Comparison of ENCODE assay signal across 17 cellular contexts in genomic region chr10:13745271-13745670, GRCh38.
DNase-seq lines count a peak whose midpoint lies in the region; ATAC-seq and TF ChIP-seq lines count a peak whose summit lies in the region.
"Had no signal": no experiment of that assay in that cellular context is flagged by ENCODE, and none has a peak within 500 bp of the region (broad histone marks: within the 10 kb centered on the region; RNA-seq: fewer than 3 reads in every experiment).

No MANE protein-coding gene starts in this region.

- in situ Hi-C loops in ACHN (cut with HindIII; ENCODE audit: low pct_ligation_motif_present, low pct_unique_long_range_greater_than_20kb, low sequenced_read_pairs), result no loop called here

- no peak overlapping the region for H2AK5ac ChIP-seq in neuronal stem cell (ENCODE audit: low read depth, low read length)

- TF ChIP-seq POLR2A in esophagus muscularis mucosa (IDR thresholded peaks at IDR 0.05; ENCODE audit: low read depth), result no peak

- H3K18ac ChIP-seq in neuronal stem cell (ENCODE audit: low read length), result peak overlapping the region; percentile 70

- no peak for TF ChIP-seq CTCF in left ventricle myocardium inferior (IDR thresholded peaks at IDR 0.05; ENCODE audit: borderline replicate concordance)
- TF ChIP-seq CTCF in chondrocyte (IDR thresholded peaks at IDR 0.05), result no peak
- TF ChIP-seq CTCF in esophagus muscularis mucosa (IDR thresholded peaks at IDR 0.05), result no peak

- H3K4me3 ChIP-seq in left ventricle myocardium inferior (no peak overlapping the region), neuronal stem cell (ENCODE audit: low read length in 2 of 2) (no peak overlapping the region), esophagus muscularis mucosa (no peak overlapping the region)
- H3K4me3 ChIP-seq: BLaER1, GM23338, K562 had no signal

- H3K27me3 Mint-ChIP-seq in chondrocyte (ENCODE audit: low read depth), result no peaks in the 10 kb centered on the region
- peaks cover 31% of the 10 kb centered on the region for H3K27me3 Mint-ChIP-seq in activated CD4-positive, alpha-beta T cell treated with anti-CD3 and anti-CD28 coated beads, Interleukin-2, amount 10 ng/mL, durations not matched to agents 24 days and 14 days

- WGBS in neuronal stem cell (ENCODE audit: extremely low coverage in 2 of 2, insufficient read length in 2 of 2, insufficient replicate concordance in 1 of 2), 2 donors, result no CpG with 5 or more reads among the region's 7 CpGs
- WGBS in esophagus muscularis mucosa, result 89% methylated on average over 7 of the region's 7 CpGs

- TF ChIP-seq EP300 in esophagus muscularis mucosa (IDR thresholded peaks at IDR 0.05), result no peak

- no peak for ATAC-seq in HG03342 (IDR thresholded peaks at IDR 0.05; ENCODE audit: unreplicated experiment)
- ATAC-seq: GM23338, K562 had no signal

- peaks cover 12% of the 10 kb centered on the region for H3K36me3 ChIP-seq in left ventricle myocardium inferior
- H3K36me3 ChIP-seq in neuronal stem cell (replicated peaks in 1 of 2; ENCODE audit: control insufficient read depth in 2 of 2, insufficient read depth in 2 of 2, low read length in 2 of 2), result peaks cover 4 to 92% of the 10 kb centered on the region in 2 donors
- H3K36me3 ChIP-seq in esophagus muscularis mucosa, result peaks cover 0 to 30% (median 14%) of the 10 kb centered on the region in 4 donors
- H3K36me3 ChIP-seq: BLaER1 had no signal

- no peak overlapping the region for H4K8ac ChIP-seq in neuronal stem cell (ENCODE audit: low read depth, low read length)

- H4K91ac ChIP-seq in neuronal stem cell (ENCODE audit: low read depth, low read length, poor library complexity), result no peak overlapping the region

- no peaks in the 10 kb centered on the region for H3K9me3 ChIP-seq in left ventricle myocardium inferior (replicated peaks)
- no peaks in the 10 kb centered on the region for H3K9me3 ChIP-seq in neuronal stem cell (replicated peaks in 1 of 2; ENCODE audit: control insufficient read depth in 2 of 2, insufficient read depth in 1 of 2, low read depth in 1 of 2, low read length in 2 of 2)
- H3K9me3 ChIP-seq in esophagus muscularis mucosa, result no peaks in the 10 kb centered on the region
- H3K9me3 ChIP-seq: BLaER1 had no signal

- no peaks in the 10 kb centered on the region for H3K79me1 ChIP-seq in neuronal stem cell (ENCODE audit: low read depth, low read length)

- H2BK5ac ChIP-seq in neuronal stem cell (ENCODE audit: low read length), result no peak overlapping the region

- H3K27me3 ChIP-seq in left ventricle myocardium inferior (ENCODE audit: low read depth) (no peaks in the 10 kb centered on the region), neuronal stem cell (ENCODE audit: control insufficient read depth in 3 of 3, insufficient read depth in 3 of 3, low read depth in 1 of 3, low read length in 3 of 3) (peaks cover 0 to 1% (median 0%) of the 10 kb centered on the region in 3 experiments), esophagus muscularis mucosa (no peaks in the 10 kb centered on the region)
- H3K27me3 ChIP-seq: BLaER1 had no signal

- no peaks in the 10 kb centered on the region for H3K9me3 Mint-ChIP-seq in chondrocyte (ENCODE audit: low read depth)
- no peaks in the 10 kb centered on the region for H3K9me3 Mint-ChIP-seq in activated CD4-positive, alpha-beta T cell treated with anti-CD3 and anti-CD28 coated beads, Interleukin-2, amount 10 ng/mL, durations not matched to agents 24 days and 14 days
- H3K9me3 Mint-ChIP-seq: GM23338 had no signal

- intact Hi-C loops in cardiac septum (cut with DNase I), result no loop called here
- intact Hi-C loops in left ventricle myocardium inferior (cut with micrococcal nuclease), result no loop called here
- intact Hi-C loops in esophagus muscularis mucosa (cut with DNase I), result no loop called here
- intact Hi-C loops in activated CD4-positive, alpha-beta T cell treated with anti-CD3 and anti-CD28 coated beads, Interleukin-2, amount 10 ng/mL, durations not matched to agents 24 days and 14 days (cut with micrococcal nuclease), result no loop called here

- peaks cover 32% of the 10 kb centered on the region for H3K36me3 Mint-ChIP-seq in chondrocyte (ENCODE audit: low read depth)
- H3K36me3 Mint-ChIP-seq in activated CD4-positive, alpha-beta T cell treated with anti-CD3 and anti-CD28 coated beads, Interleukin-2, amount 10 ng/mL, durations not matched to agents 24 days and 14 days (ENCODE audit: low read depth), result no peaks in the 10 kb centered on the region

- no peak overlapping the region for H3K14ac ChIP-seq in neuronal stem cell (ENCODE audit: low read length)

- H2BK15ac ChIP-seq in neuronal stem cell (ENCODE audit: low read length), result no peak overlapping the region

- H3K4me1 ChIP-seq in left ventricle myocardium inferior, result peaks cover 12% of the 10 kb centered on the region
- H3K4me1 ChIP-seq in neuronal stem cell (ENCODE audit: control insufficient read depth in 2 of 2, insufficient read depth in 1 of 2, low read depth in 1 of 2, low read length in 2 of 2), result peaks cover 0 to 2% of the 10 kb centered on the region in 2 donors
- no peaks in the 10 kb centered on the region for H3K4me1 ChIP-seq in esophagus muscularis mucosa

- no peak overlapping the region for H3K4me3 Mint-ChIP-seq in chondrocyte (ENCODE audit: unreplicated experiment)
- H3K4me3 Mint-ChIP-seq in activated CD4-positive, alpha-beta T cell treated with anti-CD3 and anti-CD28 coated beads, Interleukin-2, amount 10 ng/mL, durations not matched to agents 24 days and 14 days, result no peak overlapping the region
- H3K4me3 Mint-ChIP-seq: GM23338 had no signal

- H3K27ac ChIP-seq in left ventricle myocardium inferior (replicated peaks) (no peak overlapping the region), neuronal stem cell (replicated peaks; ENCODE audit: low read length) (no peak overlapping the region), esophagus muscularis mucosa (replicated peaks in 1 of 4) (no peak overlapping the region)
- H3K27ac ChIP-seq: 22Rv1, BLaER1, HL-60 had no signal

- peaks cover 9% of the 10 kb centered on the region for H3K4me1 Mint-ChIP-seq in chondrocyte (ENCODE audit: low read depth)
- peaks cover 4% of the 10 kb centered on the region for H3K4me1 Mint-ChIP-seq in activated CD4-positive, alpha-beta T cell treated with anti-CD3 and anti-CD28 coated beads, Interleukin-2, amount 10 ng/mL, durations not matched to agents 24 days and 14 days

- peak overlapping the region; percentile 34 for H3K27ac Mint-ChIP-seq in chondrocyte (ENCODE audit: unreplicated experiment)
- no peak overlapping the region for H3K27ac Mint-ChIP-seq in activated CD4-positive, alpha-beta T cell treated with anti-CD3 and anti-CD28 coated beads, Interleukin-2, amount 10 ng/mL, durations not matched to agents 24 days and 14 days
- H3K27ac Mint-ChIP-seq: GM23338 had no signal

- no peak overlapping the region for H3K4me2 ChIP-seq in neuronal stem cell (ENCODE audit: insufficient read depth, low read length, poor library complexity, severe bottlenecking)
- H3K4me2 ChIP-seq: GM23338 had no signal

- no peak overlapping the region for H2AFZ ChIP-seq in neuronal stem cell (ENCODE audit: low read length)
- H2AFZ ChIP-seq: GM23338 had no signal

- no peak overlapping the region for H3K4ac ChIP-seq in neuronal stem cell (ENCODE audit: low read length)

- H3K9ac ChIP-seq in neuronal stem cell (ENCODE audit: low read depth, low read length, poor library complexity), result no peak overlapping the region
- H3K9ac ChIP-seq: BLaER1 had no signal

- DNase-seq in cardiac septum (ENCODE audit: low spot score) (peak; percentile 68), left ventricle myocardium inferior (no peak), chondrocyte (ENCODE audit: low spot score) (no peak), neuronal stem cell (ENCODE audit: low spot score) (no peak), esophagus muscularis mucosa (ENCODE audit: extremely low spot score) (no peak), ACHN (no peak)
- DNase-seq in activated CD4-positive, alpha-beta T cell treated with anti-CD3 and anti-CD28 coated beads, Interleukin-2, amount 10 ng/mL, durations not matched to agents 24 days and 14 days, result no peak
- DNase-seq: AML-193, DMS53, GF-D8, H7 had no signal

- no peak overlapping the region for H3K23ac ChIP-seq in neuronal stem cell (ENCODE audit: low read depth, low read length, poor library complexity)

- H2BK12ac ChIP-seq in neuronal stem cell (ENCODE audit: low read length), result no peak overlapping the region

- H2BK120ac ChIP-seq in neuronal stem cell (ENCODE audit: low read depth, low read length), result no peak overlapping the region
